Comparison of ENCODE assay signal across 15 cellular contexts in genomic region chr6:121791396-121792315, GRCh38.
DNase-seq lines count a peak whose midpoint lies in the region; ATAC-seq and TF ChIP-seq lines count a peak whose summit lies in the region.
"Had no signal": no experiment of that assay in that cellular context is flagged by ENCODE, and none has a peak within 500 bp of the region (broad histone marks: within the 10 kb centered on the region; RNA-seq: fewer than 3 reads in every experiment).

No MANE protein-coding gene starts in this region.

- POLR2A ChIA-PET in Panc1 (lab: Charles Lee) = no interaction called here

- in situ Hi-C loops in Panc1 (cut with HindIII; ENCODE audit: low pct_unique_long_range_greater_than_20kb, low sequenced_read_pairs) = no loop called here

- H3K9me3 ChIP-seq in Panc1 (ENCODE audit: control insufficient read depth, insufficient read depth, low read depth, low read length) = no peaks in the 10 kb centered on the region
- H3K9me3 ChIP-seq in testis = no peaks in the 10 kb centered on the region
- H3K9me3 ChIP-seq: stomach had no signal

- H3K36me3 ChIP-seq in GM06990 (ENCODE audit: control insufficient read depth, insufficient read depth, low read length) = no peaks in the 10 kb centered on the region
- H3K36me3 ChIP-seq in Panc1 (ENCODE audit: control insufficient read depth, insufficient read depth, low read length) = no peaks in the 10 kb centered on the region
- H3K36me3 ChIP-seq in testis (ENCODE audit: low read depth, missing control alignments) = no peaks in the 10 kb centered on the region
- H3K36me3 ChIP-seq: spleen, stomach, WERI-Rb-1 had no signal

- intact Hi-C loops in Panc1 (cut with micrococcal nuclease; ENCODE audit: unreplicated experiment) = no loop called here
- intact Hi-C loops in testis (cut with DNase I; ENCODE audit: low total_unique reads) = no loop called here

- H3K4me1 ChIP-seq in Panc1 (ENCODE audit: control insufficient read depth, insufficient read depth, low read length) (no peaks in the 10 kb centered on the region), testis (no peaks in the 10 kb centered on the region)
- H3K4me1 ChIP-seq: spleen, stomach had no signal

- H3K27ac ChIP-seq in Panc1 (ENCODE audit: low read length) = no peak overlapping the region
- H3K27ac ChIP-seq in testis = no peak overlapping the region
- H3K27ac ChIP-seq: spleen, stomach, WERI-Rb-1 had no signal

- ATAC-seq in Panc1 (no peak), HG03135 (IDR thresholded peaks at IDR 0.05; ENCODE audit: unreplicated experiment) (no peak)
- ATAC-seq: GM12878 had no signal

- DNase-seq in GM06990 (ENCODE audit: extremely low read depth, insufficient read length) (no peak), Panc1 (ENCODE audit: low read depth, low spot score) (no peak), fibroblast of mammary gland (ENCODE audit: low read depth) (peak; percentile 76), retinal pigment epithelial cell (ENCODE audit: low read depth) (peak; percentile 84), testis (no peak), NCI-H1930 (lab: John Stamatoyannopoulos, UW) (no peak)
- DNase-seq: activated gamma-delta T cell, DMS79 treated with DMSO at 0.1 percent for 48 hours, foreskin melanocyte, NCI-H345, spleen, stomach, WERI-Rb-1 had no signal

- TF ChIP-seq CTCF in GM06990 (IDR thresholded peaks at IDR 0.05; ENCODE audit: insufficient read depth, low read length, poor library complexity, severe bottlenecking) (peak; percentile 2), Panc1 (IDR thresholded peaks at IDR 0.05) (peak; percentile 14; the same call in 1 of the 2 replicates), fibroblast of mammary gland (conservative IDR thresholded peaks at IDR 0.05; ENCODE audit: control insufficient read depth, insufficient read depth, low read depth, low read length) (peak; percentile 20), retinal pigment epithelial cell (conservative IDR thresholded peaks at IDR 0.05; ENCODE audit: low read depth, low read length) (peak; percentile 35), testis (IDR thresholded peaks at IDR 0.05) (no peak)

- 87 to 91% methylated on average over 6 of the region's 6 CpGs for WGBS in testis, 2 donors

- BruUV-seq in Panc1 (replicated peaks; lab: Mats Ljungman, UMichigan) = no TSS peak

- H3K27me3 ChIP-seq in GM06990 (replicated peaks; ENCODE audit: control insufficient read depth, insufficient read depth, low read length) (no peaks in the 10 kb centered on the region), Panc1 (ENCODE audit: control insufficient read depth, insufficient read depth, low read length) (no peaks in the 10 kb centered on the region), testis (no peaks in the 10 kb centered on the region)
- H3K27me3 ChIP-seq: spleen, stomach had no signal

- CTCF ChIA-PET in Panc1 (lab: Charles Lee) = no interaction called here

- TF ChIP-seq POLR2A in testis (IDR thresholded peaks at IDR 0.05) = no peak

- H3K4me3 ChIP-seq in GM06990 (replicated peaks; ENCODE audit: low read depth, low read length) (no peak overlapping the region), Panc1 (ENCODE audit: low read depth in 2 of 2, low read length in 2 of 2) (no peak overlapping the region), fibroblast of mammary gland (ENCODE audit: control insufficient read depth, low read depth, low read length) (no peak overlapping the region), retinal pigment epithelial cell (ENCODE audit: low read length) (no peak overlapping the region), testis (no peak overlapping the region)
- H3K4me3 ChIP-seq: GM12878, spleen, stomach had no signal

Comparison
In these comparisons a context has a peak if more than half of its experiments do, and no peak if none do; other contexts are left out.
1. DNase-seq: peak in fibroblast of mammary gland (single experiment) and retinal pigment epithelial cell (single experiment); none in GM06990 (single experiment), Panc1 (single experiment), testis (single experiment) and NCI-H1930 (0 of 2).
2. CTCF ChIP-seq: peak in GM06990 (single experiment), Panc1 (single experiment), fibroblast of mammary gland (single experiment) and retinal pigment epithelial cell (single experiment); none in testis (0 of 3).